In genomic region chr9:468766-469496, GRCh38 we compare ENCODE assay signal across 8 cellular contexts. TPM values are rescaled to one million over a fixed set of nuclear protein-coding genes. Genes with fewer than 3 reads are reported as not detected.
DNase-seq lines count a peak whose midpoint lies in the region; ATAC-seq and TF ChIP-seq lines count a peak whose summit lies in the region.

No MANE protein-coding gene starts in this region.

- TF ChIP-seq CTCF in GM06990 (IDR thresholded peaks at IDR 0.05; ENCODE audit: insufficient read depth, low read length, poor library complexity, severe bottlenecking) (no peak), PC-3 (conservative IDR thresholded peaks at IDR 0.05; ENCODE audit: low read depth, low read length) (no peak), endothelial cell (IDR thresholded peaks at IDR 0.05; ENCODE audit: unreplicated experiment) (no peak)

- peak; percentile 19; the same call in 1 of the 2 replicates for ATAC-seq in PC-3

- peaks cover 21% of the 10 kb centered on the region for H3K4me1 Mint-ChIP-seq in endothelial cell (ENCODE audit: unreplicated experiment)

- intact Hi-C loops in PC-3 (cut with micrococcal nuclease): no loop called here

- no peaks in the 10 kb centered on the region for H3K9me3 ChIP-seq in PC-3 (ENCODE audit: low read length)
- H3K9me3 ChIP-seq in trophoblast cell (ENCODE audit: insufficient read depth, low read depth, low read length): no peaks in the 10 kb centered on the region

- H3K79me1 ChIP-seq in trophoblast cell (ENCODE audit: low read length): peaks cover 5% of the 10 kb centered on the region

- H2BK12ac ChIP-seq in trophoblast cell (ENCODE audit: low read length): no peak overlapping the region

- no TSS peak for BruUV-seq in PC-3 (replicated peaks; lab: Mats Ljungman, UMichigan)

- H3K27ac ChIP-seq in PC-3 (ENCODE audit: low read length): no peak overlapping the region
- H3K27ac ChIP-seq in trophoblast cell (ENCODE audit: low read depth, low read length): no peak overlapping the region

- H2AFZ ChIP-seq in PC-3 (ENCODE audit: low read length): peak overlapping the region; percentile 85
- no peak overlapping the region for H2AFZ ChIP-seq in trophoblast cell (ENCODE audit: insufficient read depth, low read length, poor library complexity)

- H3K4me3 ChIP-seq in GM06990 (replicated peaks; ENCODE audit: low read depth, low read length) (peak overlapping the region; percentile 23), PC-3 (ENCODE audit: low read length) (peak overlapping the region; percentile 63), trophoblast cell (ENCODE audit: low read depth, low read length) (no peak overlapping the region)

- H3K36me3 ChIP-seq in GM06990 (ENCODE audit: control insufficient read depth, insufficient read depth, low read length) (peaks cover 5% of the 10 kb centered on the region), PC-3 (ENCODE audit: low read depth, low read length) (no peaks in the 10 kb centered on the region), trophoblast cell (ENCODE audit: control insufficient read depth in 1 of 2, insufficient read depth in 2 of 2, low read length in 2 of 2) (no peaks in the 10 kb centered on the region)

- no peak overlapping the region for H3K14ac ChIP-seq in trophoblast cell (ENCODE audit: low read length)

- H3K4ac ChIP-seq in trophoblast cell (ENCODE audit: low read depth, low read length): no peak overlapping the region

- no peak overlapping the region for H4K91ac ChIP-seq in trophoblast cell (ENCODE audit: low read depth, low read length)

- no peak for DNase-seq in GM06990 (ENCODE audit: extremely low read depth, insufficient read length)
- no peak for DNase-seq in PC-3
- no peak for DNase-seq in endothelial cell (ENCODE audit: low spot score)
- no peak for DNase-seq in trophoblast cell
- no peak for DNase-seq in AG20443 (ENCODE audit: low spot score)
- DNase-seq in NCI-H187 treated with DMSO at 0.1 percent for 48 hours (lab: John Stamatoyannopoulos, UW): no peak
- DNase-seq in middle frontal gyrus (ENCODE audit: extremely low spot score, low spot score): no peak
- DNase-seq in NCI-H345 (lab: John Stamatoyannopoulos, UW): no peak

- H3F3A ChIP-seq in PC-3 (ENCODE audit: low read length, unreplicated experiment): no peaks in the 10 kb centered on the region

- no peak overlapping the region for H3K23ac ChIP-seq in trophoblast cell (ENCODE audit: low read length)

- H3K27ac Mint-ChIP-seq in endothelial cell (ENCODE audit: unreplicated experiment): peak overlapping the region; percentile 63

- no peaks in the 10 kb centered on the region for H4K20me1 ChIP-seq in PC-3 (ENCODE audit: low read length)

- H2AK5ac ChIP-seq in trophoblast cell (ENCODE audit: low read length): no peak overlapping the region

- H3K9me3 Mint-ChIP-seq in endothelial cell (ENCODE audit: unreplicated experiment): no peaks in the 10 kb centered on the region

- H3K18ac ChIP-seq in trophoblast cell (ENCODE audit: low read length): no peak overlapping the region

- H3K27me3 ChIP-seq in GM06990 (replicated peaks; ENCODE audit: control insufficient read depth, insufficient read depth, low read length) (no peaks in the 10 kb centered on the region), PC-3 (ENCODE audit: low read length) (no peaks in the 10 kb centered on the region), trophoblast cell (ENCODE audit: insufficient read depth, low read length) (no peaks in the 10 kb centered on the region)

- H2BK5ac ChIP-seq in trophoblast cell (ENCODE audit: low read depth, low read length, poor library complexity): no peak overlapping the region

- peak overlapping the region; percentile 68 for H3K9ac ChIP-seq in PC-3 (ENCODE audit: low read length)
- H3K9ac ChIP-seq in trophoblast cell (ENCODE audit: low read length): no peak overlapping the region

- H3K79me2 ChIP-seq in PC-3 (ENCODE audit: low read length) (no peaks in the 10 kb centered on the region), trophoblast cell (ENCODE audit: control insufficient read depth, insufficient read depth, low read length, poor library complexity) (peaks cover 1% of the 10 kb centered on the region)

- CTCF ChIA-PET in PC-3 (lab: Charles Lee): no interaction called here

- peaks cover 48% of the 10 kb centered on the region for H3K4me1 ChIP-seq in PC-3 (ENCODE audit: insufficient read depth, low read length)
- H3K4me1 ChIP-seq in trophoblast cell (ENCODE audit: control insufficient read depth in 1 of 2, insufficient read depth in 2 of 2, low read length in 2 of 2): peaks cover 8 to 12% of the 10 kb centered on the region in 2 experiments

- no peak overlapping the region for H4K12ac ChIP-seq in trophoblast cell (ENCODE audit: low read depth, low read length)

- no peaks in the 10 kb centered on the region for H3K9me2 ChIP-seq in PC-3 (replicated peaks; ENCODE audit: low read length)

- WGBS in trophoblast cell (ENCODE audit: extremely low coverage, insufficient coverage, insufficient read length): no CpG with 5 or more reads among the region's 10 CpGs

- no peaks in the 10 kb centered on the region for H3K27me3 Mint-ChIP-seq in endothelial cell (ENCODE audit: unreplicated experiment)

- no peak overlapping the region for H4K8ac ChIP-seq in trophoblast cell (ENCODE audit: low read depth, low read length)

- peak overlapping the region; percentile 44 for H3K4me3 Mint-ChIP-seq in endothelial cell (ENCODE audit: unreplicated experiment)

- H3K4me2 ChIP-seq in PC-3 (ENCODE audit: low read length) (peak overlapping the region; percentile 82), trophoblast cell (ENCODE audit: low read length) (peak overlapping the region; percentile 29)

- H2BK120ac ChIP-seq in trophoblast cell (ENCODE audit: insufficient read depth, low read length, poor library complexity): no peak overlapping the region

- no peaks in the 10 kb centered on the region for H3K36me3 Mint-ChIP-seq in endothelial cell (ENCODE audit: low read depth, unreplicated experiment)

- POLR2A ChIA-PET in PC-3 (lab: Charles Lee; ENCODE audit: unreplicated experiment): no interaction called here

RNA-seq across cellular contexts. Expression of gene KANK1, which starts 35.6 kb away (rescaled TPM):
- total RNA-seq in PC-3 (2014; rRNA removed) (14.0 and 18.3 TPM in 2 replicates), endothelial cell (ENCODE audit: unreplicated experiment) (18.4 TPM)
- 108 and 109 TPM in 2 replicates for polyA plus RNA-seq in trophoblast cell (2013)
